14 cellular contexts compared by ENCODE assay signal in the genomic region with DNA sequence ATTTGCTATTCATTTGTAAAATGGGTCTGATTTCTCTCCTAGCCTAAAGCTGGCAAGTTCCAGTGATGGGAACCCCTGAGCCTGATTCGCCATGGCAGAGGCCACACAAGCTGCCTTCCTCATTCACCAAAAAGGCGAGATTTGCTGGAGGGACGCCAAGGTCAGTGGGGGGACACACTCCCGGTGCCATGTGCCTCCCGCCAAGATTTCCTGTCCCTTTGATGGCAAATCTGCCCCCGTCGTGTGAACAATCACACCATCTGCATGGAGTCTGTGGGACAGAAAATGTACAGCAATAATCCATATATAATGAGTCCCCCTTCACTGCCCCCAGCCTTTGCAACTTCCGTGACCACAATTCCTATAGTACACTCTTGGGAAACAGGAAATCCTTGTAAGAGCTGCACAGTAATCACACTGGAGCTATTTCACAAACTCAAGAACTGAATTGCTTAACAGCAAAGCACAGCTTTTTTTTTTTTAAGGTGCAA. TPM values are rescaled to one million over a fixed set of nuclear protein-coding genes. Genes with fewer than 3 reads are reported as not detected.
DNase-seq lines count a peak whose midpoint lies in the region; ATAC-seq and TF ChIP-seq lines count a peak whose summit lies in the region.
"Had no signal": no experiment of that assay in that cellular context is flagged by ENCODE, and none has a peak within 500 bp of the region (broad histone marks: within the 10 kb centered on the region; RNA-seq: fewer than 3 reads in every experiment).

No MANE protein-coding gene starts in this region.

- no peak for DNase-seq in natural killer cell treated with Interleukin-12 subunit alpha and Interleukin-12 subunit beta and Interleukin-15 and Interleukin-18, amount 100 ng/mL, for 72 hours (ENCODE audit: low spot score)
- DNase-seq in natural killer cell (no peak), mucosa of descending colon (peak; percentile 33 to 51 (median 43))
- no peak for DNase-seq in activated CD8-positive, alpha-beta memory T cell treated with anti-CD3 and anti-CD28 coated beads, Interleukin-2, amount 50 U/mL, for 4 hours
- DNase-seq in CD8-positive, alpha-beta T cell = no peak
- DNase-seq: activated T-cell treated with anti-CD3 and anti-CD28 coated beads, Interleukin-2, amount 50 U/mL, for 4 hours; BE2C; NCI-H446 treated with DMSO at 0.1 percent for 48 hours; stimulated activated CD4-positive, alpha-beta T cell treated with anti-CD3 and anti-CD28 coated beads, Interleukin-1b, Interleukin-23, amount 100 ng/mL, for 48 hours had no signal

- no peaks in the 10 kb centered on the region for H3K36me3 Mint-ChIP-seq in natural killer cell treated with Interleukin-12 subunit alpha and Interleukin-12 subunit beta and Interleukin-15 and Interleukin-18, amount 100 ng/mL, for 72 hours
- H3K36me3 Mint-ChIP-seq in natural killer cell = no peaks in the 10 kb centered on the region
- H3K36me3 Mint-ChIP-seq in CD8-positive, alpha-beta T cell = no peaks in the 10 kb centered on the region

- intact Hi-C loops in natural killer cell (cut with micrococcal nuclease) (no loop called here), mucosa of descending colon (cut with DNase I, micrococcal nuclease) (no loop called here)
- intact Hi-C loops in CD8-positive, alpha-beta T cell (cut with DNase I, micrococcal nuclease) = no loop called here

- no peak overlapping the region for H3K27ac ChIP-seq in CD8-positive, alpha-beta T cell (ENCODE audit: low read depth, low read length)

- H3K36me3 ChIP-seq in mucosa of descending colon (ENCODE audit: low read depth) = no peaks in the 10 kb centered on the region
- H3K36me3 ChIP-seq in CD8-positive, alpha-beta T cell (ENCODE audit: insufficient read depth, low read length) = no peaks in the 10 kb centered on the region
- H3K36me3 ChIP-seq: BE2C had no signal

- peak overlapping the region; percentile 12 to 47 for H3K27ac Mint-ChIP-seq in natural killer cell treated with Interleukin-12 subunit alpha and Interleukin-12 subunit beta and Interleukin-15 and Interleukin-18, amount 100 ng/mL, for 72 hours
- H3K27ac Mint-ChIP-seq in natural killer cell = no peak overlapping the region
- H3K27ac Mint-ChIP-seq in CD8-positive, alpha-beta T cell = no peak overlapping the region
- H3K27ac Mint-ChIP-seq: T-helper 2 cell treated with Interferon-gamma antibody and Interleukin-4, amounts not matched to agents 5 μg/mL and 100 μg/mL, for 36 hours had no signal

- H3K27me3 Mint-ChIP-seq in natural killer cell treated with Interleukin-12 subunit alpha and Interleukin-12 subunit beta and Interleukin-15 and Interleukin-18, amount 100 ng/mL, for 72 hours = peaks cover 0 to 4% of the 10 kb centered on the region in 2 donors
- peaks cover 8 to 32% of the 10 kb centered on the region in 2 donors for H3K27me3 Mint-ChIP-seq in natural killer cell (ENCODE audit: low read depth in 2 of 2)
- H3K27me3 Mint-ChIP-seq in CD8-positive, alpha-beta T cell (ENCODE audit: low read depth) = peaks cover 3% of the 10 kb centered on the region

- H3K4me1 ChIP-seq in mucosa of descending colon (ENCODE audit: low read depth) = no peaks in the 10 kb centered on the region
- no peaks in the 10 kb centered on the region for H3K4me1 ChIP-seq in CD8-positive, alpha-beta T cell (ENCODE audit: insufficient read depth, low read length)
- H3K4me1 ChIP-seq: BE2C had no signal

- ATAC-seq in natural killer cell treated with Interleukin-12 subunit alpha and Interleukin-12 subunit beta and Interleukin-15 and Interleukin-18, amount 100 ng/mL, for 72 hours = peak in 1 of 2 donors; percentile 80
- ATAC-seq in natural killer cell (no peak), esophagus mucosa (peak; percentile 64), mucosa of descending colon (peak; percentile 30), HG02763 (IDR thresholded peaks at IDR 0.05; ENCODE audit: unreplicated experiment) (no peak), HG03139 (IDR thresholded peaks at IDR 0.05; ENCODE audit: unreplicated experiment) (no peak)
- ATAC-seq in CD8-positive, alpha-beta T cell = no peak
- ATAC-seq: activated T-cell treated with anti-CD3 and anti-CD28 coated beads, Interleukin-2, amount 50 U/mL, for 4 hours had no signal

- H3K4me1 Mint-ChIP-seq in natural killer cell treated with Interleukin-12 subunit alpha and Interleukin-12 subunit beta and Interleukin-15 and Interleukin-18, amount 100 ng/mL, for 72 hours (ENCODE audit: low read depth in 2 of 2) = peaks cover 0 to 9% of the 10 kb centered on the region in 2 donors
- H3K4me1 Mint-ChIP-seq in natural killer cell = peaks cover 0 to 7% of the 10 kb centered on the region in 2 donors
- H3K4me1 Mint-ChIP-seq in CD8-positive, alpha-beta T cell (ENCODE audit: low read depth) = no peaks in the 10 kb centered on the region

- POLR2A ChIA-PET in CD8-positive, alpha-beta T cell (lab: Charles Lee) = no interaction called here

- no peak for TF ChIP-seq CTCF in natural killer cell (IDR thresholded peaks at IDR 0.05)
- no peak for TF ChIP-seq CTCF in mucosa of descending colon (IDR thresholded peaks at IDR 0.05)
- TF ChIP-seq CTCF in CD8-positive, alpha-beta T cell (IDR thresholded peaks at IDR 0.05) = no peak

- no peaks in the 10 kb centered on the region for H3K27me3 ChIP-seq in CD8-positive, alpha-beta T cell (ENCODE audit: insufficient read depth, low read length)

- no peaks in the 10 kb centered on the region for H3K9me3 ChIP-seq in mucosa of descending colon
- H3K9me3 ChIP-seq in CD8-positive, alpha-beta T cell (ENCODE audit: low read length) = no peaks in the 10 kb centered on the region
- H3K9me3 ChIP-seq: BE2C had no signal

- H3K9me3 Mint-ChIP-seq in natural killer cell treated with Interleukin-12 subunit alpha and Interleukin-12 subunit beta and Interleukin-15 and Interleukin-18, amount 100 ng/mL, for 72 hours = no peaks in the 10 kb centered on the region
- H3K9me3 Mint-ChIP-seq in natural killer cell = no peaks in the 10 kb centered on the region
- no peaks in the 10 kb centered on the region for H3K9me3 Mint-ChIP-seq in CD8-positive, alpha-beta T cell
- H3K9me3 Mint-ChIP-seq: activated T-cell treated with anti-CD3 and anti-CD28 coated beads, Interleukin-2, amount 50 U/mL, for 4 hours; T-helper 2 cell treated with Interferon-gamma antibody and Interleukin-4, amounts not matched to agents 5 μg/mL and 100 μg/mL, for 36 hours had no signal

- H3K4me3 ChIP-seq in mucosa of descending colon = no peak overlapping the region
- no peak overlapping the region for H3K4me3 ChIP-seq in CD8-positive, alpha-beta T cell (ENCODE audit: low read depth, low read length)

- CTCF ChIA-PET in CD8-positive, alpha-beta T cell (lab: Charles Lee) = no interaction called here

- no peak overlapping the region for H3K4me3 Mint-ChIP-seq in natural killer cell treated with Interleukin-12 subunit alpha and Interleukin-12 subunit beta and Interleukin-15 and Interleukin-18, amount 100 ng/mL, for 72 hours
- no peak overlapping the region for H3K4me3 Mint-ChIP-seq in natural killer cell
- no peak overlapping the region for H3K4me3 Mint-ChIP-seq in CD8-positive, alpha-beta T cell
- H3K4me3 Mint-ChIP-seq: activated T-cell treated with anti-CD3 and anti-CD28 coated beads, Interleukin-2, amount 50 U/mL, for 4 hours; dendritic cell treated with granulocyte-macrophage colony-stimulating factor and Interleukin-4, amounts not matched to agents 40 ng/mL and 50 ng/mL, for 4 days; T-helper 2 cell treated with Interferon-gamma antibody and Interleukin-4, amounts not matched to agents 5 μg/mL and 100 μg/mL, for 36 hours had no signal

RNA-seq across cellular contexts. Expression of gene IGF2R, which starts 15.7 kb away (rescaled TPM):
- total RNA-seq in natural killer cell treated with Interleukin-12 subunit alpha and Interleukin-12 subunit beta and Interleukin-15 and Interleukin-18, amount 100 ng/mL, for 72 hours = 100 to 1,000 TPM; 290 to 377 TPM
- total RNA-seq in natural killer cell (100 to 1,000 TPM; 208 to 282 (median 253) TPM), esophagus mucosa (53.5 TPM), mucosa of descending colon (100 to 1,000 TPM in 2 of 3 donors, 10 to 100 TPM in 1; 97.7 to 112 (median 101) TPM)
- total RNA-seq in CD8-positive, alpha-beta T cell = 10 to 100 TPM; 38.5 to 40.6 TPM

Comparison
In these comparisons a context has a peak if more than half of its experiments do, and no peak if none do; other contexts are left out.
1. H3K27ac Mint-ChIP-seq: peak in natural killer cell treated with Interleukin-12 subunit alpha and Interleukin-12 subunit beta and Interleukin-15 and Interleukin-18, amount 100 ng/mL, for 72 hours (2 of 2); none in natural killer cell (0 of 2) and CD8-positive, alpha-beta T cell (single experiment).
2. ATAC-seq: peak in esophagus mucosa (single experiment) and mucosa of descending colon (single experiment); none in natural killer cell (0 of 3), HG02763 (single experiment), CD8-positive, alpha-beta T cell (single experiment) and HG03139 (single experiment).
3. DNase-seq: peak in mucosa of descending colon (3 of 3); none in natural killer cell treated with Interleukin-12 subunit alpha and Interleukin-12 subunit beta and Interleukin-15 and Interleukin-18, amount 100 ng/mL, for 72 hours (single experiment), natural killer cell (single experiment), activated CD8-positive, alpha-beta memory T cell treated with anti-CD3 and anti-CD28 coated beads, Interleukin-2, amount 50 U/mL, for 4 hours (single experiment) and CD8-positive, alpha-beta T cell (0 of 7).